Comparison of ENCODE assay signal across 8 cellular contexts in the genomic region with DNA sequence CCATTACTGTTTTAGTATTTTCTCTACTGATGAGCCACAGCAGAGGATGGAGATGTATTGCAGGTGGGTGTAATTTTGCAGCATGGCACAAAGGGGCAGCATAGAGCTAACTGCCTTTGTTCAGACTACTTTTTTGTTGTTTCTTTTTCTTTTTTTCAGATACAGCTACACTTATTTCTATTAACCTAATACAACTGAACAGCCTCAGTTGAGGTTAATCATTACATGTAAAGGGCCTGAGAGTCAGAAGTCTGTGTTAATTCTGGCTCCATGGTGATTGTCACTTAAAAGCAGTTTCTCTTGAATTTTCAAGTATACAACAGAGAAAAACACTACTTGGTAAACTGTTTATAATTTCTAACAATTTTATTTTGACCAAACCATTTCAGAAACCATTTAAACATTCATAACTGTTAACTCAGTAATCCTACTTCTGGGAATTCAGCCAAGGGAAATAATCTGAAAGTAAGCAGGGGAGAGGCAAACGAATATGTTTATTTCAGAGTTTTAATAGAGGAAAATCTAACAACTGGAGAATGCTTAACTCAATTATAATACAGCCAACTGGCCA. TPM values are rescaled to one million over a fixed set of nuclear protein-coding genes. Genes with fewer than 3 reads are reported as not detected.
DNase-seq lines count a peak whose midpoint lies in the region; ATAC-seq and TF ChIP-seq lines count a peak whose summit lies in the region.

No MANE protein-coding gene starts in this region.

- H3K4me3 ChIP-seq in NB4 (ENCODE audit: low read depth, low read length) = no peak overlapping the region

- intact Hi-C loops in activated naive CD4-positive, alpha-beta T cell treated with anti-CD3 and anti-CD28 coated beads for 36 hours (cut with micrococcal nuclease) = loop anchor here (1.0 to 2.0 kb wide), 4 partner anchors 25 to 171 kb away; partner anchors contain the start of genes NAAA and SDAD1

- H3K27ac ChIP-seq in foreskin keratinocyte = no peak overlapping the region

- TF ChIP-seq POLR2A in NB4 (IDR thresholded peaks at IDR 0.05; ENCODE audit: extremely low read depth, insufficient read length) = no peak

- no peaks in the 10 kb centered on the region for H3K4me1 ChIP-seq in foreskin keratinocyte

- ATAC-seq in foreskin keratinocyte = peak; percentile 79

- CTCF ChIA-PET in activated naive CD4-positive, alpha-beta T cell treated with anti-CD3 and anti-CD28 coated beads for 36 hours (lab: Charles Lee) = interaction anchor here (0.6 to 1.8 kb wide), 15 partner anchors 8 to 1000 kb away, joined by 3 to 16 read pairs (median 4); partner anchors contain the start of gene NAAA

- no peaks in the 10 kb centered on the region for H3K27me3 Mint-ChIP-seq in activated naive CD4-positive, alpha-beta T cell treated with anti-CD3 and anti-CD28 coated beads for 36 hours (ENCODE audit: low read depth)
- no peaks in the 10 kb centered on the region for H3K27me3 Mint-ChIP-seq in progenitor cell of endocrine pancreas

- peak; percentile 84 for TF ChIP-seq CTCF in NB4 (IDR thresholded peaks at IDR 0.05; ENCODE audit: low read depth, low read length)
- peak; percentile 80 for TF ChIP-seq CTCF in foreskin keratinocyte (conservative IDR thresholded peaks at IDR 0.05)
- TF ChIP-seq CTCF in progenitor cell of endocrine pancreas (IDR thresholded peaks at IDR 0.05; ENCODE audit: unreplicated experiment) = peak; percentile 78

- H3K27me3 ChIP-seq in foreskin keratinocyte = no peaks in the 10 kb centered on the region

- H3K36me3 Mint-ChIP-seq in activated naive CD4-positive, alpha-beta T cell treated with anti-CD3 and anti-CD28 coated beads for 36 hours (ENCODE audit: low read depth) = peaks cover 26% of the 10 kb centered on the region
- H3K36me3 Mint-ChIP-seq in progenitor cell of endocrine pancreas (ENCODE audit: insufficient read depth) = peaks cover under 1% of the 10 kb centered on the region

- DNase-seq in activated naive CD4-positive, alpha-beta T cell treated with anti-CD3 and anti-CD28 coated beads for 36 hours = peak; percentile 43
- DNase-seq in activated naive CD4-positive, alpha-beta T cell treated with Interleukin-2 at 50 U/mL for 16 hours = no peak
- DNase-seq in H4 (ENCODE audit: low spot score) = peak; percentile 51
- DNase-seq in NB4 (ENCODE audit: low read depth) = peak; percentile 55
- peak; percentile 6 for DNase-seq in activated CD4-positive, alpha-beta T cell treated with anti-CD3 and anti-CD28 coated beads, Interleukin-2, amount 50 U/mL, for 1 hour
- peak; percentile 3 to 33 for DNase-seq in foreskin keratinocyte
- no peak for DNase-seq in progenitor cell of endocrine pancreas (ENCODE audit: low spot score, unreplicated experiment)
- no peak for DNase-seq in COR-L47 (lab: John Stamatoyannopoulos, UW)

- no peak overlapping the region for H3K27ac Mint-ChIP-seq in activated naive CD4-positive, alpha-beta T cell treated with anti-CD3 and anti-CD28 coated beads for 36 hours
- H3K27ac Mint-ChIP-seq in progenitor cell of endocrine pancreas = peak overlapping the region; percentile 93

- no peaks in the 10 kb centered on the region for H3K4me1 Mint-ChIP-seq in activated naive CD4-positive, alpha-beta T cell treated with anti-CD3 and anti-CD28 coated beads for 36 hours (ENCODE audit: low read depth)
- H3K4me1 Mint-ChIP-seq in progenitor cell of endocrine pancreas (ENCODE audit: low read depth) = peaks cover 4% of the 10 kb centered on the region

- H3K9me3 Mint-ChIP-seq in activated naive CD4-positive, alpha-beta T cell treated with anti-CD3 and anti-CD28 coated beads for 36 hours = peaks cover 3% of the 10 kb centered on the region
- H3K9me3 Mint-ChIP-seq in progenitor cell of endocrine pancreas (ENCODE audit: low read depth) = peaks cover 1% of the 10 kb centered on the region

- no peak overlapping the region for H3K4me3 Mint-ChIP-seq in activated naive CD4-positive, alpha-beta T cell treated with anti-CD3 and anti-CD28 coated beads for 36 hours
- no peak overlapping the region for H3K4me3 Mint-ChIP-seq in progenitor cell of endocrine pancreas (ENCODE audit: low read depth)

RNA-seq across cellular contexts. Expression of gene PPEF2, which starts 13.9 kb away (rescaled TPM):
- total RNA-seq in activated naive CD4-positive, alpha-beta T cell treated with anti-CD3 and anti-CD28 coated beads for 36 hours = under 1 TPM; 0.10 to 0.21 TPM
- total RNA-seq in H4 (2014; rRNA removed; shearing (Covaris generic)) = not detected in 2 replicates
- not detected in 2 replicates for total RNA-seq in foreskin keratinocyte
- polyA plus RNA-seq in foreskin keratinocyte = not detected in 2 replicates
- not detected in 2 replicates for total RNA-seq in progenitor cell of endocrine pancreas

RNA-seq across cellular contexts. Expression of gene NAAA, which starts 24.6 kb away (rescaled TPM):
- 10 to 100 TPM; 24.4 to 27.1 TPM for total RNA-seq in activated naive CD4-positive, alpha-beta T cell treated with anti-CD3 and anti-CD28 coated beads for 36 hours
- 0.39 and 4.3 TPM in 2 replicates for total RNA-seq in H4 (2014; rRNA removed; shearing (Covaris generic))
- 5.7 and 10.4 TPM in 2 replicates for total RNA-seq in foreskin keratinocyte
- polyA plus RNA-seq in foreskin keratinocyte = 4.1 and 6.3 TPM in 2 replicates
- 2.7 and 3.2 TPM in 2 replicates for total RNA-seq in progenitor cell of endocrine pancreas

Comparison
In these comparisons a context has a peak if more than half of its experiments do, and no peak if none do; other contexts are left out.
1. DNase-seq: peak in activated naive CD4-positive, alpha-beta T cell treated with anti-CD3 and anti-CD28 coated beads for 36 hours (single experiment), H4 (single experiment), NB4 (single experiment), activated CD4-positive, alpha-beta T cell treated with anti-CD3 and anti-CD28 coated beads, Interleukin-2, amount 50 U/mL, for 1 hour (single experiment) and foreskin keratinocyte (2 of 2); none in activated naive CD4-positive, alpha-beta T cell treated with Interleukin-2 at 50 U/mL for 16 hours (single experiment), progenitor cell of endocrine pancreas (single experiment) and COR-L47 (single experiment).
2. Peak in every context shown above with its lines, with median percentiles within 50 percentile points of each other: CTCF ChIP-seq.